Comparison of ENCODE assay signal across 9 cellular contexts in the genomic region with DNA sequence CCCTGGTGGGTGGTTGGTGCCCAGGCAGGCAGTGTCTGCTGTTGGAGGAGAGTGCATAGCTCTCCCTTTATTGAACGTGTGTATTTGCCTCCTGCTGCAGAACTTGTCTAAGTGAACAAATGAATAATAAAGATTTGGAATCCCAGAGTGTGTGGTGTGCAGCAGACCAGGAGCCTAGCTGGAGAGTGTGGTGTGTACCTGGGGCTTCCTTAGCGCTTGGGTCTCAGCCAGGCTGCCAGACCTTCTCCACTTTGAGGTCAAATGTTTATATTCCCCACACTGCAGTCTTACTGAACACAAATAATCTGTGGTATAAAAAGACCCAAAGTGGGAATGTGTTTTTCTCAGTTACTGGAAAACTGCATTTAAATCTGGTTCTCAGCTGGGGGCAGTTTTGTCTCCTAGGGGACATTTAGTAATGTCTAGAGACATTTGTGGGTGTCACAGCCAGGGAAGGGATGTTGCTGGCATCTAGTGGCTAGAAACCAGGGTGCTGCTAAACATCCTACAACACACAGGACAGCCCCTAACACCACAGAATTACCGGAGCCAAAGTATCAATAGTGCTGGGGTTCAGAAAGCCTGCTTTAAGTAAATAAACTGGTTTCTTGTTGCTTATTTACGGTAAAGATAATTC.
DNase-seq lines count a peak whose midpoint lies in the region; ATAC-seq and TF ChIP-seq lines count a peak whose summit lies in the region.
"Had no signal": no experiment of that assay in that cellular context is flagged by ENCODE, and none has a peak within 500 bp of the region (broad histone marks: within the 10 kb centered on the region; RNA-seq: fewer than 3 reads in every experiment).

No MANE protein-coding gene starts in this region.

- H3K36me3 Mint-ChIP-seq in memory B cell = peaks cover 20% of the 10 kb centered on the region

- no peak overlapping the region for H3K4me3 Mint-ChIP-seq in memory B cell

- H3K27me3 ChIP-seq in WERI-Rb-1 (ENCODE audit: insufficient read depth, low read depth, severe bottlenecking) = no peaks in the 10 kb centered on the region
- H3K27me3 ChIP-seq: adrenal gland had no signal

- peak; percentile 58 for TF ChIP-seq CTCF in GM20000 (IDR thresholded peaks at IDR 0.05; ENCODE audit: extremely low read depth, missing control alignments)
- TF ChIP-seq CTCF in WERI-Rb-1 (IDR thresholded peaks at IDR 0.05; ENCODE audit: low read depth, low read length) = peak; percentile 85

- peaks cover 40% of the 10 kb centered on the region for H3K4me1 Mint-ChIP-seq in memory B cell

- H3K27ac Mint-ChIP-seq in memory B cell = peak overlapping the region; percentile 99

- H3K36me3 ChIP-seq in WERI-Rb-1 = no peaks in the 10 kb centered on the region

- no peaks in the 10 kb centered on the region for H3K9me3 Mint-ChIP-seq in memory B cell

- DNase-seq in D341Med (ENCODE audit: low spot score) (peak; percentile 62), GM20000 (ENCODE audit: low spot score) (peak; percentile 65), WERI-Rb-1 (peak; percentile 60), memory B cell (ENCODE audit: low spot score in 2 of 2) (peak in 1 of 2 donors; percentile 30), NCI-H2171 treated with DMSO at 0.1 percent for 48 hours (lab: John Stamatoyannopoulos, UW) (no peak)

- no peaks in the 10 kb centered on the region for H3K27me3 Mint-ChIP-seq in memory B cell

- no peaks in the 10 kb centered on the region for H3K9me3 ChIP-seq in WERI-Rb-1 (ENCODE audit: severe bottlenecking)
- H3K9me3 ChIP-seq: adrenal gland had no signal

- no peak overlapping the region for H3K4me3 ChIP-seq in WERI-Rb-1 (ENCODE audit: low read depth, low read length)
- H3K4me3 ChIP-seq: adrenal gland had no signal

- no peak overlapping the region for H3K27ac ChIP-seq in WERI-Rb-1

- ATAC-seq in memory B cell (ENCODE audit: low read depth) = no peak
- ATAC-seq in HG03196 (IDR thresholded peaks at IDR 0.05; ENCODE audit: unreplicated experiment) = no peak
- ATAC-seq in HG02798 (IDR thresholded peaks at IDR 0.05; ENCODE audit: poor library complexity, unreplicated experiment) = no peak
- ATAC-seq in GM19455 (IDR thresholded peaks at IDR 0.05; ENCODE audit: unreplicated experiment) = no peak
